9 cellular contexts compared by ENCODE assay signal in genomic region chr5:173677125-173677672, GRCh38.
"Had no signal": no experiment of that assay in that cellular context is flagged by ENCODE, and none has a peak within 500 bp of the region (broad histone marks: within the 10 kb centered on the region; RNA-seq: fewer than 3 reads in every experiment).

No MANE protein-coding gene starts in this region.

- FAIRE-seq: H54 had no signal

- H3K4me2 ChIP-seq: KMS-11 had no signal

- H3K4me3 ChIP-seq: GM23248 had no signal

- H3K27ac Mint-ChIP-seq: H9 had no signal

- H2AFZ ChIP-seq: GM23248 had no signal

- DNase-seq: GM23248, GOT3, H9, HCEC 1CT, IMR-90, KBM-7 had no signal

- H3K27ac ChIP-seq: GM23248, HL-60, KMS-11 had no signal

- H3K4me3 Mint-ChIP-seq: H9 had no signal

- H3K9ac ChIP-seq: GM23248, KMS-11 had no signal
